11 cellular contexts compared by ENCODE assay signal in genomic region chr15:95018888-95019545, GRCh38.
A peak's percentile ranks its signal among the peaks of the same experiment; 100 is the strongest.
DNase-seq lines count a peak whose midpoint lies in the region; ATAC-seq, FAIRE-seq and TF ChIP-seq lines count a peak whose summit lies in the region.
"Had no signal": no experiment of that assay in that cellular context is flagged by ENCODE, and none has a peak within 500 bp of the region (broad histone marks: within the 10 kb centered on the region; RNA-seq: fewer than 3 reads in every experiment).

No MANE protein-coding gene starts in this region.

- H3K9me1 ChIP-seq in keratinocyte (ENCODE audit: control insufficient read depth, extremely low read depth, insufficient read depth, low read length) = no peaks in the 10 kb centered on the region

- H3K27ac ChIP-seq in keratinocyte (ENCODE audit: control insufficient read depth, insufficient read depth, low read length) = no peak overlapping the region

- no peaks in the 10 kb centered on the region for H3K27me3 ChIP-seq in keratinocyte (ENCODE audit: control insufficient read depth, extremely low read depth, insufficient read depth, low read length)
- H3K27me3 ChIP-seq: Peyer's patch had no signal

- no peak overlapping the region for H2AFZ ChIP-seq in keratinocyte (ENCODE audit: control insufficient read depth, low read length)

- peaks cover 13% of the 10 kb centered on the region for H3K4me1 ChIP-seq in keratinocyte (ENCODE audit: control insufficient read depth, extremely low read depth, insufficient read depth, low read length)
- H3K4me1 ChIP-seq: Peyer's patch had no signal

- H4K20me1 ChIP-seq in keratinocyte (ENCODE audit: control insufficient read depth, extremely low read depth, insufficient read depth, low read length) = no peaks in the 10 kb centered on the region

- H3K9me3 ChIP-seq in keratinocyte (ENCODE audit: control insufficient read depth, low read depth, low read length) = no peaks in the 10 kb centered on the region
- H3K9me3 ChIP-seq: Peyer's patch had no signal

- H3K79me2 ChIP-seq in keratinocyte (ENCODE audit: control insufficient read depth, insufficient read depth, low read length) = no peaks in the 10 kb centered on the region

- TF ChIP-seq CTCF in keratinocyte (optimal IDR thresholded peaks at IDR 0.05 in 1 of 3, IDR thresholded peaks at IDR 0.05 in 1 of 3, conservative IDR thresholded peaks at IDR 0.05 in 1 of 3; ENCODE audit: extremely low read depth in 1 of 3, insufficient read depth in 2 of 3, low read length in 3 of 3) = no peak

- DNase-seq in GM03348 (ENCODE audit: low spot score) = peak; percentile 55
- peak; percentile 44 for DNase-seq in RPMI8226
- peak; percentile 33 for DNase-seq in keratinocyte (ENCODE audit: low read depth, low spot score)
- DNase-seq in NCI-H2107 treated with DMSO at 0.1 percent for 48 hours (lab: John Stamatoyannopoulos, UW; ENCODE audit: unreplicated experiment) = no peak
- DNase-seq in NOMO-1 treated with DMSO at 0.1 percent for 48 hours (lab: John Stamatoyannopoulos, UW; ENCODE audit: unreplicated experiment) = no peak
- DNase-seq: activated T-cell treated with anti-CD3 and anti-CD28 coated beads, Interleukin-2, amount 50 U/mL, for 4 hours; hypothalamus; Peyer's patch had no signal

- no peak overlapping the region for H3K4me2 ChIP-seq in keratinocyte (ENCODE audit: control insufficient read depth, extremely low read depth, insufficient read depth, low read depth, low read length)

- H3K36me3 ChIP-seq in keratinocyte (ENCODE audit: control insufficient read depth in 2 of 2, extremely low read depth in 1 of 2, insufficient read depth in 2 of 2, low read length in 2 of 2) = no peaks in the 10 kb centered on the region
- H3K36me3 ChIP-seq: Peyer's patch had no signal

- H3K4me3 ChIP-seq in keratinocyte (ENCODE audit: control insufficient read depth in 2 of 3, extremely low read depth in 1 of 3, insufficient read depth in 2 of 3, low read depth in 1 of 3, low read length in 3 of 3) = no peak overlapping the region
- H3K4me3 ChIP-seq: Peyer's patch had no signal

- FAIRE-seq in keratinocyte (lab: Jason Lieb, UNC) = peak; percentile 72

- dilution Hi-C loops in keratinocyte (cut with MboI; ENCODE audit: extremely low pct_ligation_motif_present, low sequenced_read_pairs) = no loop called here

- H3K9ac ChIP-seq in keratinocyte (ENCODE audit: control insufficient read depth, extremely low read depth, insufficient read depth, low read length) = no peak overlapping the region

- ATAC-seq in HG02571 (IDR thresholded peaks at IDR 0.05; ENCODE audit: unreplicated experiment) = peak; percentile 66
- ATAC-seq in HG02840 (IDR thresholded peaks at IDR 0.05; ENCODE audit: low FRiP score, unreplicated experiment) = no peak
- no peak for ATAC-seq in GM21723 (IDR thresholded peaks at IDR 0.05; ENCODE audit: unreplicated experiment)
- ATAC-seq: activated T-cell treated with anti-CD3 and anti-CD28 coated beads, Interleukin-2, amount 50 U/mL, for 4 hours had no signal

Comparison
In these comparisons a context has a peak if more than half of its experiments do, and no peak if none do; other contexts are left out.
1. DNase-seq: peak in GM03348 (single experiment), RPMI8226 (single experiment) and keratinocyte (single experiment); none in NCI-H2107 treated with DMSO at 0.1 percent for 48 hours (single experiment) and NOMO-1 treated with DMSO at 0.1 percent for 48 hours (single experiment).